Comparison of ENCODE assay signal across 9 cellular contexts in the genomic region with DNA sequence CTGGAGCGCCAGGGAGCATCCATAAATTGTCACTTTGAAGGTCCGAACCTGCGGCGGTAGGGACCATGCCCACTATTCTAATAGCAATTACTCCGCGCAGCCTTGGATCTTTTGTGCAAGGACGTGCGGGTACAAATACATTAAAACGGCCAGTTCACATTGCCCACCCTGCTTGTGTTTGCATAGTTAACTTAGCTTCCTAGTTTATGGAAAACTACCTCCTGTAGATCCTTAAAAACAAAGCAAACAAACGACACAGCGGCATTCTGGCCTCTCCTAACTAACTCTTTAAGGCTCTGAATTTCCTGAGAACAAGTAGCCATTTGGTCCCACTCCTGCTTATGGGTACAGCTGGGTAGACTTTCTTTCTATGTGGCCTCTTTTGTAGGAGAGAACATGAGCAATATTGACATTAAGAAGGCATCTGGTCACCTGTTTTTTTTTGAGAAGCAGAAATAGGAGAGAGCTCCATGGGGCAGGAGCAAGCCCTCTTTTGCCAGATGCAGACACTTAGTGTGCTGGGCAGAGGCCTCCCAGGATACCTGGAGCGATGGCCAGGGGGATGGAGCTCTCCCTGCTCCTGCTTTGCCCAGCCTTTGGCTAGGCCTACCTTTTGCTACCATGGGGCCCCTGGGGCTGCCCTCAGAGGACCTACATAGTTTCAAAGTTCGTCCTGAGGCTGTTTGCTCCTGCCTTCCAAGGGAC. TPM values are rescaled to one million over a fixed set of nuclear protein-coding genes. Genes with fewer than 3 reads are reported as not detected.
DNase-seq lines count a peak whose midpoint lies in the region; ATAC-seq and TF ChIP-seq lines count a peak whose summit lies in the region.
"Had no signal": no experiment of that assay in that cellular context is flagged by ENCODE, and none has a peak within 500 bp of the region (broad histone marks: within the 10 kb centered on the region; RNA-seq: fewer than 3 reads in every experiment).

No MANE protein-coding gene starts in this region.

- H3K27me3 ChIP-seq in HUES64 (ENCODE audit: insufficient read depth, low read length) = peaks cover 49% of the 10 kb centered on the region
- peaks cover 5% of the 10 kb centered on the region for H3K27me3 ChIP-seq in CD8-positive, alpha-beta memory T cell (ENCODE audit: insufficient read depth, low read length, poor library complexity, severe bottlenecking)

- no peak for TF ChIP-seq CTCF in brain (conservative IDR thresholded peaks at IDR 0.05)
- TF ChIP-seq CTCF in nephron progenitor cell (IDR thresholded peaks at IDR 0.05) = no peak

- H3K27me3 Mint-ChIP-seq in brain (peaks cover 89% of the 10 kb centered on the region), nephron progenitor cell (ENCODE audit: low read depth, poor library complexity) (peaks cover 38% of the 10 kb centered on the region)
- H3K27me3 Mint-ChIP-seq in CD8-positive, alpha-beta memory T cell = peaks cover 24 to 74% of the 10 kb centered on the region in 2 donors

- WGBS in HUES64 = 11% methylated on average over 13 of the region's 13 CpGs

- peaks cover 16% of the 10 kb centered on the region for H3K4me1 ChIP-seq in HUES64 (ENCODE audit: insufficient read depth, low read length)
- H3K4me1 ChIP-seq in CD8-positive, alpha-beta memory T cell (ENCODE audit: insufficient read depth, low read length) = no peaks in the 10 kb centered on the region

- H3K4me3 Mint-ChIP-seq in brain = peak overlapping the region; percentile 75 to 85 (median 78)
- H3K4me3 Mint-ChIP-seq in nephron progenitor cell = peak overlapping the region; percentile 83
- H3K4me3 Mint-ChIP-seq in CD8-positive, alpha-beta memory T cell = no peak overlapping the region

- ATAC-seq in activated CD4-positive, CD25-positive, alpha-beta regulatory T cell treated with anti-CD3 and anti-CD28 coated beads, Interleukin-2, amount 50 U/mL, for 24 hours = no peak

- peak overlapping the region; percentile 37 to 89 (median 61) for H3K27ac Mint-ChIP-seq in brain
- no peak overlapping the region for H3K27ac Mint-ChIP-seq in nephron progenitor cell
- no peak overlapping the region for H3K27ac Mint-ChIP-seq in CD8-positive, alpha-beta memory T cell

- H3K9me3 Mint-ChIP-seq in brain = peaks cover 0 to 7% (median 4%) of the 10 kb centered on the region in 5 experiments
- H3K9me3 Mint-ChIP-seq in nephron progenitor cell = no peaks in the 10 kb centered on the region
- H3K9me3 Mint-ChIP-seq in CD8-positive, alpha-beta memory T cell = peaks cover 0 to 8% (median 0%) of the 10 kb centered on the region in 5 donors

- peaks cover 8% of the 10 kb centered on the region for H3K36me3 ChIP-seq in HUES64 (ENCODE audit: insufficient read depth, low read length)
- H3K36me3 ChIP-seq in CD8-positive, alpha-beta memory T cell (ENCODE audit: insufficient read depth, low read length) = no peaks in the 10 kb centered on the region

- POLR2A ChIA-PET in CD8-positive, alpha-beta memory T cell (lab: Charles Lee) = no interaction called here

- H3K4me1 Mint-ChIP-seq in brain = peaks cover 51% of the 10 kb centered on the region
- peaks cover 54% of the 10 kb centered on the region for H3K4me1 Mint-ChIP-seq in nephron progenitor cell
- peaks cover 0 to 23% (median 0%) of the 10 kb centered on the region in 3 donors for H3K4me1 Mint-ChIP-seq in CD8-positive, alpha-beta memory T cell

- CTCF ChIA-PET in CD8-positive, alpha-beta memory T cell (lab: Charles Lee) = no interaction called here

- peak overlapping the region; percentile 83 for H3K4me3 ChIP-seq in HUES64 (ENCODE audit: low read length)
- H3K4me3 ChIP-seq in CD8-positive, alpha-beta memory T cell (ENCODE audit: low read length) = no peak overlapping the region

- intact Hi-C loops in posterior vena cava (cut with DNase I) = loop anchor here (2.0 to 10.0 kb wide), 3 partner anchors 34 to 244 kb away; no protein-coding TSS in a partner anchor

- H3K27ac ChIP-seq in HUES64 (ENCODE audit: low read depth, low read length) = peak overlapping the region; percentile 86; the same call in 1 of the 2 replicates
- no peak overlapping the region for H3K27ac ChIP-seq in CD8-positive, alpha-beta memory T cell (ENCODE audit: low read depth, low read length)

- H3K36me3 Mint-ChIP-seq in brain = peaks cover 14% of the 10 kb centered on the region
- peaks cover 7% of the 10 kb centered on the region for H3K36me3 Mint-ChIP-seq in nephron progenitor cell (ENCODE audit: low read depth)
- H3K36me3 Mint-ChIP-seq in CD8-positive, alpha-beta memory T cell = no peaks in the 10 kb centered on the region

- DNase-seq in DMS 273 (lab: John Stamatoyannopoulos, UW; ENCODE audit: unreplicated experiment) (peak; percentile 39), DMS 273 treated with DMSO at 0.1 percent for 48 hours (lab: John Stamatoyannopoulos, UW) (no peak), nephron progenitor cell (no peak), posterior vena cava (ENCODE audit: low spot score) (no peak)
- DNase-seq in CD8-positive, alpha-beta memory T cell = no peak
- DNase-seq: activated naive CD4-positive, alpha-beta T cell had no signal

- H3K9me3 ChIP-seq in HUES64 (ENCODE audit: insufficient read depth, low read depth, low read length) = no peaks in the 10 kb centered on the region
- no peaks in the 10 kb centered on the region for H3K9me3 ChIP-seq in CD8-positive, alpha-beta memory T cell (ENCODE audit: low read length)

- H3K9ac ChIP-seq in HUES64 (ENCODE audit: low read depth, low read length) = peak overlapping the region; percentile 90

RNA-seq across cellular contexts. Expression of a gene that starts 2.1 kb away (rescaled TPM):
- polyA plus RNA-seq in HUES64 (2013, experiment 1 of 2) = 13.6 TPM
- 14.5 TPM for polyA plus RNA-seq in HUES64 (2013, experiment 2 of 2)
- polyA plus RNA-seq in brain (ENCODE audit: insufficient read depth, low read depth, low replicate concordance) = 9.1 TPM
- 10 to 100 TPM in 1 of 2 donors, 1 to 10 TPM in 1; 4.2 to 16.6 TPM for total RNA-seq in posterior vena cava
- 1 to 10 TPM; 2.1 to 2.4 TPM for total RNA-seq in CD8-positive, alpha-beta memory T cell
- polyA plus RNA-seq in CD8-positive, alpha-beta memory T cell = not detected

Comparison
In these comparisons a context has a peak if more than half of its experiments do, and no peak if none do; other contexts are left out.
1. H3K27ac Mint-ChIP-seq: peak in brain (5 of 5); none in nephron progenitor cell (single experiment) and CD8-positive, alpha-beta memory T cell (0 of 8).
2. H3K4me3 Mint-ChIP-seq: peak in brain (5 of 5) and nephron progenitor cell (single experiment); none in CD8-positive, alpha-beta memory T cell (0 of 7).